Comparison of ENCODE assay signal across 20 cellular contexts in the genomic region with DNA sequence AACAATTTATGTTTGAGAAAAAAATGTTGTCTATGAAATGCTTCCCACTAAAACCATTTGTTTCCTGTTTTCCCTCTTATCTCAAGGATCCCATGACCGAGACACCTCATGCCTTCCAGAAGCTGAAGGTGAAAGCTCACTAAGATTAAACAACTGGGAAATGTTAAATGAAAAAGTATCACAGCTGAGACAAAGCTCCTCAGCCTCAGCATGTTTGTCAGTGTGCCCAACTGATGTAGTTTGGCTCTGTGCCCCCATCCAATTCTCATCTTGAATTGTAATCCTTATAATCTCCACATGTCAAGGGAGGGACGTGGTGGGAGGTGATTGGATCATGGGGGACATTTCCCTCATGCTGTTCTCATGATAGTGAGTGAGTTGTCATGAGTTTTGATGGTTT.
DNase-seq lines count a peak whose midpoint lies in the region; TF ChIP-seq lines count a peak whose summit lies in the region.
"Had no signal": no experiment of that assay in that cellular context is flagged by ENCODE, and none has a peak within 500 bp of the region (broad histone marks: within the 10 kb centered on the region; RNA-seq: fewer than 3 reads in every experiment).

No MANE protein-coding gene starts in this region.

- TF ChIP-seq POLR2A in Peyer's patch (IDR thresholded peaks at IDR 0.05), result no peak

- no peak overlapping the region for H3K27ac ChIP-seq in Peyer's patch
- H3K27ac ChIP-seq: BLaER1, PC-9, SJCRH30 had no signal

- peak; percentile 4 for DNase-seq in Daoy (ENCODE audit: low read depth)
- DNase-seq in OCI-M1 (lab: John Stamatoyannopoulos, UW), result peak; percentile 58
- peak; percentile 2 for DNase-seq in fibroblast of mammary gland (ENCODE audit: low read depth)
- peak; percentile 14 for DNase-seq in non-pigmented ciliary epithelial cell (ENCODE audit: low read depth)
- DNase-seq in cortex of kidney (lab: John Stamatoyannopoulos, UW), result no peak
- DNase-seq in GM19240 (ENCODE audit: insufficient read length, low spot score), result no peak
- DNase-seq in Peyer's patch, result no peak
- DNase-seq: Calu3; CD8-positive, alpha-beta T cell; DMS53; H7; HFFc6; KG1; NCI-H1436; NCI-H1930; NCI-H345; NCI-H526 treated with DMSO at 0.1 percent for 48 hours; PC-9; SJCRH30 had no signal

- no peaks in the 10 kb centered on the region for H3K27me3 ChIP-seq in Peyer's patch
- H3K27me3 ChIP-seq: BLaER1, SJCRH30 had no signal

- TF ChIP-seq CTCF in fibroblast of mammary gland (conservative IDR thresholded peaks at IDR 0.05; ENCODE audit: control insufficient read depth, insufficient read depth, low read depth, low read length), result no peak
- TF ChIP-seq CTCF in Peyer's patch (IDR thresholded peaks at IDR 0.05), result no peak

- H3K4me3 ChIP-seq in fibroblast of mammary gland (ENCODE audit: control insufficient read depth, low read depth, low read length), result no peak overlapping the region
- no peak overlapping the region for H3K4me3 ChIP-seq in Peyer's patch
- H3K4me3 ChIP-seq: BLaER1, PC-9, SJCRH30 had no signal

- H3K4me1 ChIP-seq in Peyer's patch, result no peaks in the 10 kb centered on the region
- H3K4me1 ChIP-seq: BLaER1, SJCRH30 had no signal

- no peaks in the 10 kb centered on the region for H3K9me3 ChIP-seq in Peyer's patch
- H3K9me3 ChIP-seq: BLaER1, SJCRH30 had no signal

- H3K36me3 ChIP-seq in Peyer's patch, result no peaks in the 10 kb centered on the region
- H3K36me3 ChIP-seq: SJCRH30 had no signal

Comparison
In these comparisons a context has a peak if more than half of its experiments do, and no peak if none do; other contexts are left out.
1. DNase-seq: peak in Daoy (single experiment), OCI-M1 (single experiment), fibroblast of mammary gland (single experiment) and non-pigmented ciliary epithelial cell (single experiment); none in cortex of kidney (single experiment), GM19240 (single experiment) and Peyer's patch (0 of 3).